In the genomic region with DNA sequence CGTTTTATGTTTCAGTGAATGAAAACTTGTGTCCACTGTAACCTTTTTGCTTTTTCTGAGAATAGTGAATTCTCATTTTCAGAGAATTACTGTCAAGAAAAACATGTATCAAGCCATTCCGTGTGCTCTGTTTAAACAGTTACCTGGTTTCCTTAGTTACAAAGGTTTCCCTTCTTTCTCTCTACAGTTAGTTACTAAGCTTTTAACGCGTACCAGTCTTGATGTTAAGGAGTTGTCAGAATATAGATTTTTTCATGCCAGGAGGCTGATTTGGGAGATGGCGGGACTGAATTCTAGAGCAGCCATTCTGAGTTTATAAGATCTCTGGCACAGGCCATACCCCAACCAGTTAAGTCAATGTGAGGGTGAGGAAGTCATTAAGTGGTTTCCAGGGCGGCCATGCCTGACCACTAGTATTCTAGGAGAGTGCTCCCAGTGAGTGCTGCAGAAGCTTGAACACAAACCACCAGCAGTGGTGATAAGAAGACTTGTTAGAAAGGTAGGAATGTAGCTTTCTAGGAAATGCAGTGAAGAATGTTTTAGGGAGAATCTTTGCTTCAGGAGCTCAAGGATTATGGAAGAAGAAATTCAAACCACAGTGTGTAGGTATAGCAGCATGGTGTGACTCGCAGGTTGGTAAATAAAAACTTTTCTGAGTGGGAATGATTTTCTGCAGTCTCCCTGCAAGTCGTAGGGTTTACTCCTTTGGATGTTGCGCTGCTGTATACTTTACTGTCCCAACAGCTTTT, we compare ENCODE assay signal across 9 cellular contexts.
A peak's percentile ranks its signal among the peaks of the same experiment; 100 is the strongest.
DNase-seq lines count a peak whose midpoint lies in the region; ATAC-seq and TF ChIP-seq lines count a peak whose summit lies in the region.
"Had no signal": no experiment of that assay in that cellular context is flagged by ENCODE, and none has a peak within 500 bp of the region (broad histone marks: within the 10 kb centered on the region; RNA-seq: fewer than 3 reads in every experiment).

No MANE protein-coding gene starts in this region.

- H3K9me2 ChIP-seq in GM23338 (ENCODE audit: insufficient read depth) = no peaks in the 10 kb centered on the region

- ATAC-seq in GM23338 (peak; percentile 24), right cardiac atrium (no peak)

- H3F3A ChIP-seq in GM23338 (replicated peaks; ENCODE audit: low read depth) = peaks cover 15% of the 10 kb centered on the region

- intact Hi-C loops in right cardiac atrium (cut with DNase I) = loop anchor here in 1 of 4 donors (10.0 kb wide), 1 partner anchor 104 kb away; no protein-coding TSS in a partner anchor

- H3K4me1 ChIP-seq in GM23338 (ENCODE audit: insufficient read depth) (peaks cover 98% of the 10 kb centered on the region), right cardiac atrium (ENCODE audit: control insufficient read depth, insufficient read depth, low read length) (peaks cover 8% of the 10 kb centered on the region)

- WGBS in right cardiac atrium = 84% methylated on average over 9 of the region's 9 CpGs

- peak; percentile 65 for DNase-seq in Daoy (ENCODE audit: low read depth)
- DNase-seq in GM23338 (ENCODE audit: low spot score) = no peak
- DNase-seq in OCI-M1 (lab: John Stamatoyannopoulos, UW) = peak; percentile 78
- no peak for DNase-seq in right cardiac atrium
- no peak for DNase-seq in cortex of kidney (lab: John Stamatoyannopoulos, UW)
- DNase-seq in NCI-H1694 (lab: John Stamatoyannopoulos, UW) = no peak
- DNase-seq in NCI-H2029 (lab: John Stamatoyannopoulos, UW) = no peak
- no peak for DNase-seq in stimulated activated CD4-positive, alpha-beta T cell treated with anti-CD3 and anti-CD28 coated beads, Interleukin-2, amount 100 ng/mL, for 24 hours

- no peak overlapping the region for H3K27ac ChIP-seq in GM23338 (ENCODE audit: low read depth)
- peak overlapping the region; percentile 83 for H3K27ac ChIP-seq in right cardiac atrium (ENCODE audit: low read length)

- H2AFZ ChIP-seq in GM23338 = no peak overlapping the region

- H3K36me3 Mint-ChIP-seq in GM23338 (ENCODE audit: low read depth) = peaks cover 9% of the 10 kb centered on the region; the same call in 1 of the 3 replicates

- 0 out of 2 replicates have a peak overlapping the region, but pooled peaks have one; percentile 7 for H3K27ac Mint-ChIP-seq in GM23338

- H3K4me2 ChIP-seq in GM23338 = peak overlapping the region; percentile 23

- H3K9me3 ChIP-seq in right cardiac atrium (ENCODE audit: control insufficient read depth, low read length) = no peaks in the 10 kb centered on the region

- H3K4me3 ChIP-seq in GM23338 (no peak overlapping the region), right cardiac atrium (ENCODE audit: low read length) (no peak overlapping the region)

- H3K79me2 ChIP-seq in GM23338 (replicated peaks; ENCODE audit: insufficient read depth) = peaks cover 100% of the 10 kb centered on the region

- no peaks in the 10 kb centered on the region for H3K27me3 ChIP-seq in GM23338 (ENCODE audit: insufficient read depth)
- no peaks in the 10 kb centered on the region for H3K27me3 ChIP-seq in right cardiac atrium (ENCODE audit: control insufficient read depth, insufficient read depth)

- H3K27me3 Mint-ChIP-seq in GM23338 (ENCODE audit: insufficient read depth, low read depth, poor library complexity) = peaks cover 23% of the 10 kb centered on the region
- H3K27me3 Mint-ChIP-seq: brain had no signal

- no peaks in the 10 kb centered on the region; the same call in 1 of the 2 replicates for H3K36me3 ChIP-seq in GM23338 (ENCODE audit: insufficient read depth)

- peaks cover 52% of the 10 kb centered on the region for H3K4me1 Mint-ChIP-seq in GM23338

- H4K20me1 ChIP-seq in GM23338 (replicated peaks; ENCODE audit: insufficient read depth) = peaks cover 100% of the 10 kb centered on the region

- TF ChIP-seq CTCF in GM23338 (conservative IDR thresholded peaks at IDR 0.05; ENCODE audit: low read depth in 2 of 2) = no peak

- no peaks in the 10 kb centered on the region for H3K9me3 Mint-ChIP-seq in GM23338

- H3K4me3 Mint-ChIP-seq in GM23338 = no peak overlapping the region; the same call in 2 of the 3 replicates
- H3K4me3 Mint-ChIP-seq: brain had no signal

TF ChIP-seq in GM23338, 12 proteins besides CTCF, POLR2A, EP300 and RAD21 (continues in another document):
- TF ChIP-seq, protein P1, sequence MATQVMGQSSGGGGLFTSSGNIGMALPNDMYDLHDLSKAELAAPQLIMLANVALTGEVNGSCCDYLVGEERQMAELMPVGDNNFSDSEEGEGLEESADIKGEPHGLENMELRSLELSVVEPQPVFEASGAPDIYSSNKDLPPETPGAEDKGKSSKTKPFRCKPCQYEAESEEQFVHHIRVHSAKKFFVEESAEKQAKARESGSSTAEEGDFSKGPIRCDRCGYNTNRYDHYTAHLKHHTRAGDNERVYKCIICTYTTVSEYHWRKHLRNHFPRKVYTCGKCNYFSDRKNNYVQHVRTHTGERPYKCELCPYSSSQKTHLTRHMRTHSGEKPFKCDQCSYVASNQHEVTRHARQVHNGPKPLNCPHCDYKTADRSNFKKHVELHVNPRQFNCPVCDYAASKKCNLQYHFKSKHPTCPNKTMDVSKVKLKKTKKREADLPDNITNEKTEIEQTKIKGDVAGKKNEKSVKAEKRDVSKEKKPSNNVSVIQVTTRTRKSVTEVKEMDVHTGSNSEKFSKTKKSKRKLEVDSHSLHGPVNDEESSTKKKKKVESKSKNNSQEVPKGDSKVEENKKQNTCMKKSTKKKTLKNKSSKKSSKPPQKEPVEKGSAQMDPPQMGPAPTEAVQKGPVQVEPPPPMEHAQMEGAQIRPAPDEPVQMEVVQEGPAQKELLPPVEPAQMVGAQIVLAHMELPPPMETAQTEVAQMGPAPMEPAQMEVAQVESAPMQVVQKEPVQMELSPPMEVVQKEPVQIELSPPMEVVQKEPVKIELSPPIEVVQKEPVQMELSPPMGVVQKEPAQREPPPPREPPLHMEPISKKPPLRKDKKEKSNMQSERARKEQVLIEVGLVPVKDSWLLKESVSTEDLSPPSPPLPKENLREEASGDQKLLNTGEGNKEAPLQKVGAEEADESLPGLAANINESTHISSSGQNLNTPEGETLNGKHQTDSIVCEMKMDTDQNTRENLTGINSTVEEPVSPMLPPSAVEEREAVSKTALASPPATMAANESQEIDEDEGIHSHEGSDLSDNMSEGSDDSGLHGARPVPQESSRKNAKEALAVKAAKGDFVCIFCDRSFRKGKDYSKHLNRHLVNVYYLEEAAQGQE (IDR thresholded peaks at IDR 0.05; ENCODE audit: unreplicated experiment) = no peak
- TF ChIP-seq EZH2phosphoT487 (IDR thresholded peaks at IDR 0.05; ENCODE audit: unreplicated experiment) (no peak), CREB1 (CRISPR knock-in tag; IDR thresholded peaks at IDR 0.05; ENCODE audit: low read depth) (no peak), POLR2AphosphoS5 (IDR thresholded peaks at IDR 0.05; ENCODE audit: low read depth) (no peak), ZNF114 (CRISPR knock-in tag; IDR thresholded peaks at IDR 0.05) (no peak)

Comparison
In these comparisons a context has a peak if more than half of its experiments do, and no peak if none do; other contexts are left out.
1. DNase-seq: peak in Daoy (single experiment) and OCI-M1 (single experiment); none in GM23338 (single experiment), right cardiac atrium (0 of 3), cortex of kidney (single experiment), NCI-H1694 (single experiment), NCI-H2029 (single experiment) and stimulated activated CD4-positive, alpha-beta T cell treated with anti-CD3 and anti-CD28 coated beads, Interleukin-2, amount 100 ng/mL, for 24 hours (0 of 2).